1 cellular context compared by ENCODE assay signal in the genomic region with DNA sequence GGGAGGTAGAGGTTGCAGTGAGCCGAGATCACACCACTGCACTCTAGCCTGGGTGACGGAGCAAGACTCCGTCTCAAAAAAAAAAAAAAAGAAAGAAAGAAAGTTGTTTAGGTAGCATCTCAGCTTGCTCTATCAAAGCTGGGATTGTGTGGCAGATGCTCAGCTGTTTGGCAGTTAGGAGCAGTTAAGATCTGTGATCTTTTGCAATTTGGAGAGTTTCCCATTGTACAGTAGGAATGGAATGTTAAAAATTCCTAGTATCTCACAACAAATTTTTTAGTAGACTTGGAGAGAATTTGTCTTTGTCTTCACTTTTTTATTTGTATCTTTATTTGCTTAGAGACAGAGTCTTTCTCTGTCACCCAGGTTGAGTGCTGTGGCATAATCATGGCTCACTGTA.
TF ChIP-seq lines count a peak whose summit lies in the region.

No MANE protein-coding gene starts in this region.

TF ChIP-seq in GM23338, 12 proteins besides CTCF, POLR2A, EP300 and RAD21 (continued from another document):
- TF ChIP-seq, protein P1, sequence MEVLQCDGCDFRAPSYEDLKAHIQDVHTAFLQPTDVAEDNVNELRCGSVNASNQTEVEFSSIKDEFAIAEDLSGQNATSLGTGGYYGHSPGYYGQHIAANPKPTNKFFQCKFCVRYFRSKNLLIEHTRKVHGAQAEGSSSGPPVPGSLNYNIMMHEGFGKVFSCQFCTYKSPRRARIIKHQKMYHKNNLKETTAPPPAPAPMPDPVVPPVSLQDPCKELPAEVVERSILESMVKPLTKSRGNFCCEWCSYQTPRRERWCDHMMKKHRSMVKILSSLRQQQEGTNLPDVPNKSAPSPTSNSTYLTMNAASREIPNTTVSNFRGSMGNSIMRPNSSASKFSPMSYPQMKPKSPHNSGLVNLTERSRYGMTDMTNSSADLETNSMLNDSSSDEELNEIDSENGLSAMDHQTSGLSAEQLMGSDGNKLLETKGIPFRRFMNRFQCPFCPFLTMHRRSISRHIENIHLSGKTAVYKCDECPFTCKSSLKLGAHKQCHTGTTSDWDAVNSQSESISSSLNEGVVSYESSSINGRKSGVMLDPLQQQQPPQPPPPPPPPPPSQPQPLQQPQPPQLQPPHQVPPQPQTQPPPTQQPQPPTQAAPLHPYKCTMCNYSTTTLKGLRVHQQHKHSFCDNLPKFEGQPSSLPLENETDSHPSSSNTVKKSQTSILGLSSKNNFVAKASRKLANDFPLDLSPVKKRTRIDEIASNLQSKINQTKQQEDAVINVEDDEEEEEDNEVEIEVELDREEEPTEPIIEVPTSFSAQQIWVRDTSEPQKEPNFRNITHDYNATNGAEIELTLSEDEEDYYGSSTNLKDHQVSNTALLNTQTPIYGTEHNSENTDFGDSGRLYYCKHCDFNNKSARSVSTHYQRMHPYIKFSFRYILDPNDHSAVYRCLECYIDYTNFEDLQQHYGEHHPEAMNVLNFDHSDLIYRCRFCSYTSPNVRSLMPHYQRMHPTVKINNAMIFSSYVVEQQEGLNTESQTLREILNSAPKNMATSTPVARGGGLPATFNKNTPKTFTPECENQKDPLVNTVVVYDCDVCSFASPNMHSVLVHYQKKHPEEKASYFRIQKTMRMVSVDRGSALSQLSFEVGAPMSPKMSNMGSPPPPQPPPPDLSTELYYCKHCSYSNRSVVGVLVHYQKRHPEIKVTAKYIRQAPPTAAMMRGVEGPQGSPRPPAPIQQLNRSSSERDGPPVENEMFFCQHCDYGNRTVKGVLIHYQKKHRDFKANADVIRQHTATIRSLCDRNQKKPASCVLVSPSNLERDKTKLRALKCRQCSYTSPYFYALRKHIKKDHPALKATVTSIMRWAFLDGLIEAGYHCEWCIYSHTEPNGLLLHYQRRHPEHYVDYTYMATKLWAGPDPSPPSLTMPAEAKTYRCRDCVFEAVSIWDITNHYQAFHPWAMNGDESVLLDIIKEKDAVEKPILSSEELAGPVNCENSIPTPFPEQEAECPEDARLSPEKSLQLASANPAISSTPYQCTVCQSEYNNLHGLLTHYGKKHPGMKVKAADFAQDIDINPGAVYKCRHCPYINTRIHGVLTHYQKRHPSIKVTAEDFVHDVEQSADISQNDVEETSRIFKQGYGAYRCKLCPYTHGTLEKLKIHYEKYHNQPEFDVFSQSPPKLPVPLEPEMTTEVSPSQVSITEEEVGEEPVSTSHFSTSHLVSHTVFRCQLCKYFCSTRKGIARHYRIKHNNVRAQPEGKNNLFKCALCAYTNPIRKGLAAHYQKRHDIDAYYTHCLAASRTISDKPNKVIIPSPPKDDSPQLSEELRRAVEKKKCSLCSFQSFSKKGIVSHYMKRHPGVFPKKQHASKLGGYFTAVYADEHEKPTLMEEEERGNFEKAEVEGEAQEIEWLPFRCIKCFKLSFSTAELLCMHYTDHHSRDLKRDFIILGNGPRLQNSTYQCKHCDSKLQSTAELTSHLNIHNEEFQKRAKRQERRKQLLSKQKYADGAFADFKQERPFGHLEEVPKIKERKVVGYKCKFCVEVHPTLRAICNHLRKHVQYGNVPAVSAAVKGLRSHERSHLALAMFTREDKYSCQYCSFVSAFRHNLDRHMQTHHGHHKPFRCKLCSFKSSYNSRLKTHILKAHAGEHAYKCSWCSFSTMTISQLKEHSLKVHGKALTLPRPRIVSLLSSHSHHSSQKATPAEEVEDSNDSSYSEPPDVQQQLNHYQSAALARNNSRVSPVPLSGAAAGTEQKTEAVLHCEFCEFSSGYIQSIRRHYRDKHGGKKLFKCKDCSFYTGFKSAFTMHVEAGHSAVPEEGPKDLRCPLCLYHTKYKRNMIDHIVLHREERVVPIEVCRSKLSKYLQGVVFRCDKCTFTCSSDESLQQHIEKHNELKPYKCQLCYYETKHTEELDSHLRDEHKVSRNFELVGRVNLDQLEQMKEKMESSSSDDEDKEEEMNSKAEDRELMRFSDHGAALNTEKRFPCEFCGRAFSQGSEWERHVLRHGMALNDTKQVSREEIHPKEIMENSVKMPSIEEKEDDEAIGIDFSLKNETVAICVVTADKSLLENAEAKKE (CRISPR knock-in tag; IDR thresholded peaks at IDR 0.05) = no peak
- TF ChIP-seq ZNF114 (CRISPR knock-in tag; IDR thresholded peaks at IDR 0.05) = no peak
TF ChIP-seq in GM23338: peak in this region for 0.
